In genomic region chr9:121454972-121455371, GRCh38 we compare ENCODE assay signal across 23 cellular contexts. TPM values are rescaled to one million over a fixed set of nuclear protein-coding genes. Genes with fewer than 3 reads are reported as not detected.
"Had no signal": no experiment of that assay in that cellular context is flagged by ENCODE, and none has a peak within 500 bp of the region (broad histone marks: within the 10 kb centered on the region; RNA-seq: fewer than 3 reads in every experiment).

No MANE protein-coding gene starts in this region.

- H3K4me3 Mint-ChIP-seq: activated T-helper 17 cell treated with anti-CD3 and anti-CD28 coated beads, Interleukin-2, amount 50 U/mL, for 72 hours; natural killer cell; stimulated activated naive B cell treated with anti-CD40 and anti-IgM and Interleukin-4, amounts not matched to agents 10 μg/mL and 1 μg/mL and 100 μg/mL, for 72 hours had no signal

- H3K27me3 ChIP-seq: cardiac muscle cell, gastroesophageal sphincter, heart left ventricle, thyroid gland, upper lobe of right lung had no signal

- H3K4me2 ChIP-seq: smooth muscle cell had no signal

- H3K4me1 ChIP-seq: thyroid gland, upper lobe of right lung had no signal

- H3K27ac Mint-ChIP-seq: activated T-helper 17 cell treated with anti-CD3 and anti-CD28 coated beads, Interleukin-2, amount 50 U/mL, for 72 hours; natural killer cell; progenitor cell of endocrine pancreas; stimulated activated naive B cell treated with anti-CD40 and anti-IgM and Interleukin-4, amounts not matched to agents 10 μg/mL and 1 μg/mL and 100 μg/mL, for 72 hours had no signal

- H3K4me3 ChIP-seq: cardiac muscle cell, gastroesophageal sphincter, heart left ventricle, sigmoid colon, smooth muscle cell, thyroid gland, upper lobe of right lung had no signal

- H3K36me3 Mint-ChIP-seq: natural killer cell had no signal

- H3K4me1 Mint-ChIP-seq: activated T-helper 17 cell treated with anti-CD3 and anti-CD28 coated beads, Interleukin-2, amount 50 U/mL, for 72 hours; stimulated activated naive B cell treated with anti-CD40 and anti-IgM and Interleukin-4, amounts not matched to agents 10 μg/mL and 1 μg/mL and 100 μg/mL, for 72 hours had no signal

- H3K9me3 Mint-ChIP-seq: activated T-helper 17 cell treated with anti-CD3 and anti-CD28 coated beads, Interleukin-2, amount 50 U/mL, for 72 hours; natural killer cell; stimulated activated naive B cell treated with anti-CD40 and anti-IgM and Interleukin-4, amounts not matched to agents 10 μg/mL and 1 μg/mL and 100 μg/mL, for 72 hours had no signal

- H3K27ac ChIP-seq: cardiac muscle cell, epithelial cell of prostate, gastroesophageal sphincter, heart left ventricle, sigmoid colon, thyroid gland, upper lobe of right lung, VCaP had no signal

- H3K9me3 ChIP-seq: gastroesophageal sphincter, heart left ventricle, sigmoid colon, thyroid gland, upper lobe of right lung had no signal

- DNase-seq: activated naive CD4-positive, alpha-beta T cell; activated T-cell treated with anti-CD3 and anti-CD28 coated beads for 4 hours; cortex of kidney; heart left ventricle; islet precursor cell; left cardiac atrium; midbrain; natural killer cell; retina; sigmoid colon; stimulated activated CD4-positive, alpha-beta T cell treated with anti-CD3 and anti-CD28 coated beads, Interleukin-15, amount 100 ng/mL, for 24 hours; stimulated activated naive B cell treated with anti-CD40 and anti-IgM and Interleukin-4, amounts not matched to agents 10 μg/mL and 1 μg/mL and 100 μg/mL, for 72 hours; thyroid gland; upper lobe of right lung had no signal

- H3K36me3 ChIP-seq: cardiac muscle cell, gastroesophageal sphincter, sigmoid colon, thyroid gland, upper lobe of right lung had no signal

- ATAC-seq: activated CD4-positive, CD25-positive, alpha-beta regulatory T cell treated with anti-CD3 and anti-CD28 coated beads, Interleukin-2, amount 50 U/mL, for 24 hours; activated T-helper 17 cell treated with anti-CD3 and anti-CD28 coated beads, Interleukin-2, amount 50 U/mL, for 72 hours; gastroesophageal sphincter; heart left ventricle; left cardiac atrium; stimulated activated naive B cell treated with anti-CD40 and anti-IgM and Interleukin-4, amounts not matched to agents 10 μg/mL and 1 μg/mL and 100 μg/mL, for 72 hours; upper lobe of right lung had no signal

RNA-seq across cellular contexts. Expression of gene GGTA1, which starts 44.7 kb away (rescaled TPM):
- total RNA-seq: activated T-helper 17 cell treated with anti-CD3 and anti-CD28 coated beads, Interleukin-2, amount 50 U/mL, for 72 hours; cardiac muscle cell; osteoblast; progenitor cell of endocrine pancreas had no signal
